21 cellular contexts compared by ENCODE assay signal in the genomic region with DNA sequence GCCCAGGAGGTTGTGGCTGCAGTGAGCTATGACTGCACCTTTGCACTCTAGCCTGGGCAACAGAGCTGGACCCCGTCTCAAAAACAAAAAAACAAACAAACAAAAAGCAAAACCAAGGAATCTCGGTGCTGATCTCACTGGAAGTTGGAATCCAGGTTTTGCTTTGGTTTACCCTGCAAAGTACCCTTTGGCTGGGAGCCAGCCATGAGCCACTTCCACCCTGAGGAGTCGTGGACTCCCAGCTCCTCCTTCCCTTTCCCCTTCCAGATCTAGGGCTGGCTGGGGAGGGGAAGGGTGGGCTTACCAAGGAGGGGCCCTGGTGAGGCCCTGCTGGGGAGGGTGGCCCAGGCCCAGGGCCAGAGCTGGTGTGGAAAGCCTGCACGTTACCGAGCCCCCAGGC. TPM values are rescaled to one million over a fixed set of nuclear protein-coding genes. Genes with fewer than 3 reads are reported as not detected.
DNase-seq lines count a peak whose midpoint lies in the region; ATAC-seq and TF ChIP-seq lines count a peak whose summit lies in the region.
"Had no signal": no experiment of that assay in that cellular context is flagged by ENCODE, and none has a peak within 500 bp of the region (broad histone marks: within the 10 kb centered on the region; RNA-seq: fewer than 3 reads in every experiment).

No MANE protein-coding gene starts in this region.

- no peak for TF ChIP-seq POLR2A in esophagus muscularis mucosa (IDR thresholded peaks at IDR 0.05; ENCODE audit: low read depth)

- peaks cover 0 to 20% (median 0%) of the 10 kb centered on the region in 4 donors for H3K36me3 ChIP-seq in esophagus muscularis mucosa
- H3K36me3 ChIP-seq: brain microvascular endothelial cell had no signal

- POLR2A ChIA-PET in RWPE1 (lab: Yijun Ruan, JAX; ENCODE audit: low non-redundant PET) = no interaction called here

- peaks cover 4 to 96% (median 88%) of the 10 kb centered on the region in 4 donors for H3K4me1 ChIP-seq in esophagus muscularis mucosa

- no peaks in the 10 kb centered on the region for H3K27me3 ChIP-seq in esophagus muscularis mucosa
- H3K27me3 ChIP-seq: brain microvascular endothelial cell, stomach had no signal

- ATAC-seq in GM21528 (IDR thresholded peaks at IDR 0.05; ENCODE audit: low FRiP score, unreplicated experiment) = no peak
- ATAC-seq: naive thymus-derived CD8-positive, alpha-beta T cell had no signal

- intact Hi-C loops in esophagus muscularis mucosa (cut with DNase I) = no loop called here

- peak overlapping the region; percentile 75 for H3K27ac ChIP-seq in RWPE1
- H3K27ac ChIP-seq in esophagus muscularis mucosa (replicated peaks in 1 of 4) = peak overlapping the region in 3 of 4 donors; percentile 39 to 53 (median 52)
- H3K27ac ChIP-seq in skin epidermis = peak overlapping the region in 16 of 21 experiments; percentile 17 to 83 (median 47)
- H3K27ac ChIP-seq: brain microvascular endothelial cell, KMS-11, PC-9 had no signal

- H3K9me3 ChIP-seq in esophagus muscularis mucosa = no peaks in the 10 kb centered on the region
- H3K9me3 ChIP-seq: stomach had no signal

- no peak for TF ChIP-seq EP300 in esophagus muscularis mucosa (IDR thresholded peaks at IDR 0.05)

- TF ChIP-seq CTCF in RWPE1 (conservative IDR thresholded peaks at IDR 0.05; ENCODE audit: low read depth) = no peak
- TF ChIP-seq CTCF in esophagus muscularis mucosa (IDR thresholded peaks at IDR 0.05) = no peak

- WGBS in esophagus muscularis mucosa = 81% methylated on average over 3 of the region's 5 CpGs

- no peak overlapping the region for H3K4me3 ChIP-seq in esophagus muscularis mucosa
- no peak overlapping the region for H3K4me3 ChIP-seq in skin epidermis
- H3K4me3 ChIP-seq: PC-9, stomach had no signal

- peak; percentile 14 for DNase-seq in DMS79 (lab: John Stamatoyannopoulos, UW)
- DNase-seq in RWPE1 (ENCODE audit: low spot score) = no peak
- DNase-seq in esophagus muscularis mucosa (ENCODE audit: extremely low spot score) = no peak
- no peak for DNase-seq in DMS53 treated with DMSO at 0.1 percent for 48 hours (lab: John Stamatoyannopoulos, UW; ENCODE audit: unreplicated experiment)
- DNase-seq in activated T-cell treated with anti-CD3 and anti-CD28 coated beads, Interleukin-2, amount 50 U/mL, for 48 hours = no peak
- DNase-seq in AG08396 (ENCODE audit: low spot score) = no peak
- DNase-seq: activated B cell treated with CpG ODN at 0.5 μM for 24 hours; brain microvascular endothelial cell; cortex of kidney; kidney glomerular epithelial cell; naive thymus-derived CD8-positive, alpha-beta T cell; NCI-H1105; NCI-H2171; NCI-H526 treated with DMSO at 0.1 percent for 48 hours; PC-9; stimulated activated CD4-positive, alpha-beta T cell treated with anti-CD3 and anti-CD28 coated beads, Interleukin-4, amount 100 ng/mL, for 24 hours; stomach had no signal

- CTCF ChIA-PET in RWPE1 (lab: Yijun Ruan, JAX) = no interaction called here

RNA-seq across cellular contexts. Expression of a gene that starts 28.8 kb away (rescaled TPM):
- total RNA-seq in esophagus muscularis mucosa = 100 to 1,000 TPM; 355 to 534 (median 417) TPM
- total RNA-seq: activated B cell treated with CpG ODN at 0.5 μM for 24 hours; naive thymus-derived CD8-positive, alpha-beta T cell; T-helper 2 cell treated with Interferon-gamma antibody and Interleukin-4, amounts not matched to agents 100 ng/mL and 5 ng/mL, for 36 hours had no signal
